ENCODE assay signal across 41 cellular contexts in the genomic region with DNA sequence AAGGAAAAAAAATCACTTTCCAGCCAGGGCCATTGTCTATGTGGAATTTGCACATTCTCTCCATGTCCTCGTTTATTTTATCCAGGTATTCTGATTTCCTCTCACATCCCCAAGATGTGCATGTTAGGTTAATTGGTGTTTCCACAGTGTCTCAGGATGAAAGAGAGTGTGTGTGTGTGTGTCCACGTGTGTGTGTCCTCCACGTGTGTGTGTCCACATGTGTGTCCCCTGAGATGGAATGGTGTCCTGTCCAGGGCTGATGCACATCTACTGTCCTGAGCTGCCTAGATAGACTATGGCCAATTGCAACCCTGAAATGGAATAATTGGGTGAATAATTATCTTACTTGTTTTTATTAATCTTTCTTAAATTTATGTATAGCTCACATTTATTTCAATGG.
"Had no signal": no experiment of that assay in that cellular context is flagged by ENCODE, and none has a peak within 500 bp of the region (broad histone marks: within the 10 kb centered on the region; RNA-seq: fewer than 3 reads in every experiment).

No MANE protein-coding gene starts in this region.

- ATAC-seq: activated naive CD4-positive, alpha-beta T cell treated with anti-CD3 and anti-CD28 coated beads, Interleukin-2, amount 50 U/mL, for 72 hours; activated naive CD8-positive, alpha-beta T cell treated with anti-CD3 and anti-CD28 coated beads, Interleukin-2, amount 50 U/mL, for 24 hours; activated T-cell treated with anti-CD3 and anti-CD28 coated beads, Interleukin-2, amount 50 U/mL, for 4 hours; activated T-cell treated with anti-CD3 and anti-CD28 coated beads, Interleukin-2, amount 50 U/mL, for 72 hours; activated T-helper 17 cell treated with anti-CD3 and anti-CD28 coated beads, Interleukin-2, amount 50 U/mL, for 72 hours; body of pancreas had no signal

- FAIRE-seq: astrocyte, bronchial epithelial cell had no signal

- H3K4me3 ChIP-seq: adrenal gland, ascending aorta, body of pancreas, breast epithelium, cardiac muscle cell had no signal

- H3K4me1 ChIP-seq: adrenal gland, ascending aorta, body of pancreas, breast epithelium had no signal

- H3K27ac Mint-ChIP-seq: activated naive CD4-positive, alpha-beta T cell treated with anti-CD3 and anti-CD28 coated beads for 36 hours; activated naive CD4-positive, alpha-beta T cell treated with anti-CD3 and anti-CD28 coated beads, Interleukin-2, amount 10 ng/mL, durations not matched to agents 7 days and 5 days; activated naive CD4-positive, alpha-beta T cell treated with anti-CD3 and anti-CD28 coated beads, Interleukin-2, amount 50 U/mL, for 24 hours; activated naive CD4-positive, alpha-beta T cell treated with anti-CD3 and anti-CD28 coated beads, Interleukin-2, amount 50 U/mL, for 72 hours; activated naive CD8-positive, alpha-beta T cell; activated naive CD8-positive, alpha-beta T cell treated with anti-CD3 and anti-CD28 coated beads for 36 hours; activated naive CD8-positive, alpha-beta T cell treated with anti-CD3 and anti-CD28 coated beads, Interleukin-2, amount 10 ng/mL, durations not matched to agents 7 days and 5 days; activated naive CD8-positive, alpha-beta T cell treated with anti-CD3 and anti-CD28 coated beads, Interleukin-2, amount 50 U/mL, for 24 hours; activated T-cell treated with anti-CD3 and anti-CD28 coated beads, Interleukin-2, amount 50 U/mL, for 24 hours; activated T-cell treated with anti-CD3 and anti-CD28 coated beads, Interleukin-2, amount 50 U/mL, for 72 hours; activated T-helper 1 cell treated with anti-CD3 and anti-CD28 coated beads, Interleukin-12 subunit alpha, Interleukin-12 subunit beta, Interleukin-2, Interleukin-4 antibody, amounts not matched to agents 30 ng/mL and 10 ng/mL and 1 ng/mL, durations not matched to agents 14 hours and 24 hours and 36 hours; activated T-helper 17 cell treated with anti-CD3 and anti-CD28 coated beads, Interleukin-2, amount 50 U/mL, for 72 hours; activated T-helper 2 cell treated with anti-CD3 and anti-CD28 coated beads, Interferon-gamma antibody, Interleukin-2, Interleukin-4, amounts not matched to agents 10 μg/mL and 5 μg/mL and 100 μg/mL, durations not matched to agents 14 hours and 24 hours and 36 hours; brain had no signal

- DNase-seq: activated effector memory CD4-positive, alpha-beta T cell treated with anti-CD3 and anti-CD28 coated beads, Interleukin-2, amount 50 U/mL, for 16 hours; activated effector memory CD4-positive, alpha-beta T cell treated with Interleukin-2 at 50 U/mL for 16 hours; activated gamma-delta T cell; activated gamma-delta T cell treated with Interleukin-2 at 50 U/mL for 16 hours; activated naive CD4-positive, alpha-beta T cell; activated naive CD4-positive, alpha-beta T cell treated with anti-CD3 and anti-CD28 coated beads for 36 hours; activated naive CD4-positive, alpha-beta T cell treated with anti-CD3 and anti-CD28 coated beads, Interleukin-2, amount 10 ng/mL, durations not matched to agents 7 days and 5 days; activated naive CD4-positive, alpha-beta T cell treated with anti-CD3 and anti-CD28 coated beads, Interleukin-2, amount 50 U/mL, for 16 hours; activated naive CD4-positive, alpha-beta T cell treated with Interleukin-2 at 50 U/mL for 16 hours; activated naive CD8-positive, alpha-beta T cell treated with anti-CD3 and anti-CD28 coated beads for 36 hours; activated naive CD8-positive, alpha-beta T cell treated with anti-CD3 and anti-CD28 coated beads, Interleukin-2, amount 10 ng/mL, durations not matched to agents 7 days and 5 days; activated naive CD8-positive, alpha-beta T cell treated with anti-CD3 and anti-CD28 coated beads, Interleukin-2, amount 50 U/mL, for 24 hours; activated T-cell treated with anti-CD3 and anti-CD28 coated beads for 4 hours; activated T-cell treated with anti-CD3 and anti-CD28 coated beads, Interleukin-2, amount 50 U/mL, for 1 hour; activated T-cell treated with anti-CD3 and anti-CD28 coated beads, Interleukin-2, amount 50 U/mL, for 24 hours; activated T-cell treated with anti-CD3 and anti-CD28 coated beads, Interleukin-2, amount 50 U/mL, for 4 hours; activated T-cell treated with anti-CD3 and anti-CD28 coated beads, Interleukin-2, amount 50 U/mL, for 48 hours; activated T-cell treated with anti-CD3 and anti-CD28 coated beads, Interleukin-2, amount 50 U/mL, for 72 hours; adrenal gland; amniotic stem cell; amygdala; anterior cingulate cortex; aorta; body of pancreas; brain microvascular endothelial cell; caudate nucleus; central memory CD4-positive, alpha-beta T cell; cerebellar nuclear complex had no signal

- H3K4me3 Mint-ChIP-seq: activated naive CD4-positive, alpha-beta T cell treated with anti-CD3 and anti-CD28 coated beads for 36 hours; activated naive CD4-positive, alpha-beta T cell treated with anti-CD3 and anti-CD28 coated beads, Interleukin-2, amount 10 ng/mL, durations not matched to agents 7 days and 5 days; activated naive CD4-positive, alpha-beta T cell treated with anti-CD3 and anti-CD28 coated beads, Interleukin-2, amount 50 U/mL, for 24 hours; activated naive CD8-positive, alpha-beta T cell; activated naive CD8-positive, alpha-beta T cell treated with anti-CD3 and anti-CD28 coated beads for 36 hours; activated naive CD8-positive, alpha-beta T cell treated with anti-CD3 and anti-CD28 coated beads, Interleukin-2, amount 10 ng/mL, durations not matched to agents 7 days and 5 days; activated naive CD8-positive, alpha-beta T cell treated with anti-CD3 and anti-CD28 coated beads, Interleukin-2, amount 50 U/mL, for 24 hours; activated T-cell treated with anti-CD3 and anti-CD28 coated beads, Interleukin-2, amount 50 U/mL, for 24 hours; activated T-cell treated with anti-CD3 and anti-CD28 coated beads, Interleukin-2, amount 50 U/mL, for 4 hours; activated T-cell treated with anti-CD3 and anti-CD28 coated beads, Interleukin-2, amount 50 U/mL, for 72 hours; activated T-helper 1 cell treated with anti-CD3 and anti-CD28 coated beads, Interleukin-12 subunit alpha, Interleukin-12 subunit beta, Interleukin-2, Interleukin-4 antibody, amounts not matched to agents 30 ng/mL and 10 ng/mL and 1 ng/mL, durations not matched to agents 14 hours and 24 hours and 36 hours; activated T-helper 17 cell treated with anti-CD3 and anti-CD28 coated beads, Interleukin-2, amount 50 U/mL, for 72 hours; brain; central memory CD8-positive, alpha-beta T cell had no signal

- H3K27me3 Mint-ChIP-seq: activated naive CD4-positive, alpha-beta T cell treated with anti-CD3 and anti-CD28 coated beads, Interleukin-2, amount 10 ng/mL, durations not matched to agents 7 days and 5 days; activated naive CD4-positive, alpha-beta T cell treated with anti-CD3 and anti-CD28 coated beads, Interleukin-2, amount 50 U/mL, for 24 hours; activated naive CD8-positive, alpha-beta T cell; activated naive CD8-positive, alpha-beta T cell treated with anti-CD3 and anti-CD28 coated beads for 36 hours; activated naive CD8-positive, alpha-beta T cell treated with anti-CD3 and anti-CD28 coated beads, Interleukin-2, amount 10 ng/mL, durations not matched to agents 7 days and 5 days; activated naive CD8-positive, alpha-beta T cell treated with anti-CD3 and anti-CD28 coated beads, Interleukin-2, amount 50 U/mL, for 24 hours; activated T-cell treated with anti-CD3 and anti-CD28 coated beads, Interleukin-2, amount 50 U/mL, for 24 hours; activated T-helper 17 cell treated with anti-CD3 and anti-CD28 coated beads, Interleukin-2, amount 50 U/mL, for 72 hours; brain; central memory CD8-positive, alpha-beta T cell had no signal

- H3K9me3 ChIP-seq: adrenal gland, ascending aorta, body of pancreas, breast epithelium had no signal

- H3K27me3 ChIP-seq: adrenal gland, ascending aorta, body of pancreas, brain microvascular endothelial cell, breast epithelium, cardiac muscle cell had no signal

- H3K36me3 ChIP-seq: adrenal gland, ascending aorta, brain microvascular endothelial cell, breast epithelium, cardiac muscle cell had no signal

- H3K4me1 Mint-ChIP-seq: activated naive CD4-positive, alpha-beta T cell treated with anti-CD3 and anti-CD28 coated beads, Interleukin-2, amount 10 ng/mL, durations not matched to agents 7 days and 5 days; activated naive CD4-positive, alpha-beta T cell treated with anti-CD3 and anti-CD28 coated beads, Interleukin-2, amount 50 U/mL, for 24 hours; activated naive CD8-positive, alpha-beta T cell treated with anti-CD3 and anti-CD28 coated beads for 36 hours; activated naive CD8-positive, alpha-beta T cell treated with anti-CD3 and anti-CD28 coated beads, Interleukin-2, amount 10 ng/mL, durations not matched to agents 7 days and 5 days; activated naive CD8-positive, alpha-beta T cell treated with anti-CD3 and anti-CD28 coated beads, Interleukin-2, amount 50 U/mL, for 24 hours; activated T-helper 17 cell treated with anti-CD3 and anti-CD28 coated beads, Interleukin-2, amount 50 U/mL, for 72 hours; brain; central memory CD8-positive, alpha-beta T cell had no signal

- H3K27ac ChIP-seq: adrenal gland, ascending aorta, body of pancreas, brain microvascular endothelial cell, breast epithelium, cardiac muscle cell had no signal

- H3K36me3 Mint-ChIP-seq: activated naive CD4-positive, alpha-beta T cell treated with anti-CD3 and anti-CD28 coated beads, Interleukin-2, amount 10 ng/mL, durations not matched to agents 7 days and 5 days; activated naive CD4-positive, alpha-beta T cell treated with anti-CD3 and anti-CD28 coated beads, Interleukin-2, amount 50 U/mL, for 24 hours; activated naive CD4-positive, alpha-beta T cell treated with anti-CD3 and anti-CD28 coated beads, Interleukin-2, amount 50 U/mL, for 72 hours; activated naive CD8-positive, alpha-beta T cell; activated naive CD8-positive, alpha-beta T cell treated with anti-CD3 and anti-CD28 coated beads for 36 hours; activated naive CD8-positive, alpha-beta T cell treated with anti-CD3 and anti-CD28 coated beads, Interleukin-2, amount 10 ng/mL, durations not matched to agents 7 days and 5 days; brain had no signal
